Comparison of ENCODE assay signal across 1 cellular context in genomic region chr4:55834086-55834795, GRCh38.
TF ChIP-seq lines count a peak whose summit lies in the region.

No MANE protein-coding gene starts in this region.

TF ChIP-seq in K562, 482 proteins besides CTCF, POLR2A, EP300 and RAD21 (continued from another document):
- TF ChIP-seq STAT6 (CRISPR knock-in tag; IDR thresholded peaks at IDR 0.05) (no peak), MAFF (IDR thresholded peaks at IDR 0.05; ENCODE audit: low read length) (peak; percentile 63; the same call in 1 of the 2 replicates), ZNF384 (IDR thresholded peaks at IDR 0.05; ENCODE audit: low read depth, low read length) (no peak), DLX4 (CRISPR knock-in tag; IDR thresholded peaks at IDR 0.05) (no peak), PREB (CRISPR knock-in tag; IDR thresholded peaks at IDR 0.05) (no peak), RBM22 (IDR thresholded peaks at IDR 0.05; ENCODE audit: low read depth, low read length, poor library complexity, severe bottlenecking) (no peak), ESRRB (CRISPR knock-in tag; IDR thresholded peaks at IDR 0.05; ENCODE audit: borderline replicate concordance) (no peak), KLF6 (CRISPR knock-in tag; IDR thresholded peaks at IDR 0.05; ENCODE audit: borderline replicate concordance) (no peak), ATF3 (IDR thresholded peaks at IDR 0.05) (peak; percentile 63), ATF3 (CRISPR knock-in tag; conservative IDR thresholded peaks at IDR 0.05) (no peak), MAFG (tag; conservative IDR thresholded peaks at IDR 0.05) (peak; percentile 86), GABPA (tag; conservative IDR thresholded peaks at IDR 0.05; ENCODE audit: low read depth) (no peak), NFE2 (IDR thresholded peaks at IDR 0.05; ENCODE audit: low read depth) (peak; percentile 95), TEAD2 (tag; IDR thresholded peaks at IDR 0.05) (no peak), TEAD1 (CRISPR knock-in tag; IDR thresholded peaks at IDR 0.05) (no peak), ZNF511 (CRISPR knock-in tag; IDR thresholded peaks at IDR 0.05) (no peak), CREB5 (CRISPR knock-in tag; IDR thresholded peaks at IDR 0.05) (no peak), PRPF4 (IDR thresholded peaks at IDR 0.05; ENCODE audit: insufficient read depth, low read depth, low read length, poor library complexity, severe bottlenecking) (no peak), ZNF316 (IDR thresholded peaks at IDR 0.05) (peak; percentile 85), SRSF7 (optimal IDR thresholded peaks at IDR 0.05; ENCODE audit: low read depth, low read length) (no peak), POLR3A (IDR thresholded peaks at IDR 0.05; ENCODE audit: borderline replicate concordance, extremely low read depth, insufficient read depth, insufficient read length) (no peak), PRMT5 (CRISPR knock-in tag; IDR thresholded peaks at IDR 0.05) (no peak), ZMIZ1 (IDR thresholded peaks at IDR 0.05; ENCODE audit: low read depth in 2 of 2, low read length in 2 of 2) (no peak), POLR2H (tag; IDR thresholded peaks at IDR 0.05; ENCODE audit: low read depth) (no peak)
